Comparison of ENCODE assay signal across 1 cellular context in genomic region chr15:96351801-96352593, GRCh38.
TF ChIP-seq lines count a peak whose summit lies in the region.

No MANE protein-coding gene starts in this region.

TF ChIP-seq in HepG2, 621 proteins besides CTCF, POLR2A, EP300 and RAD21 (continued from another document):
- peak; percentile 77; the same call in 1 of the 2 replicates for TF ChIP-seq ZBTB4 (CRISPR knock-in tag; IDR thresholded peaks at IDR 0.05; ENCODE audit: borderline replicate concordance)
- TF ChIP-seq JUN (CRISPR knock-in tag; IDR thresholded peaks at IDR 0.05), result no peak
- TF ChIP-seq TAF1 (CRISPR knock-in tag; IDR thresholded peaks at IDR 0.05), result no peak
- TF ChIP-seq GATAD1 (CRISPR knock-in tag; IDR thresholded peaks at IDR 0.05), result no peak
- TF ChIP-seq POGZ (CRISPR knock-in tag; IDR thresholded peaks at IDR 0.05), result peak; percentile 24; the same call in 1 of the 2 replicates
- no peak for TF ChIP-seq MIER3 (CRISPR knock-in tag; IDR thresholded peaks at IDR 0.05; ENCODE audit: borderline replicate concordance)
- TF ChIP-seq NFIC (IDR thresholded peaks at IDR 0.05; ENCODE audit: low read length), result no peak
- TF ChIP-seq ZNF556 (CRISPR knock-in tag; IDR thresholded peaks at IDR 0.05; ENCODE audit: borderline replicate concordance), result no peak
- TF ChIP-seq ZBTB38 (CRISPR knock-in tag; IDR thresholded peaks at IDR 0.05), result peak; percentile 94
- no peak for TF ChIP-seq THAP7 (CRISPR knock-in tag; IDR thresholded peaks at IDR 0.05)
- no peak for TF ChIP-seq HDAC1 (CRISPR knock-in tag; IDR thresholded peaks at IDR 0.05)
- no peak for TF ChIP-seq JARID2 (CRISPR knock-in tag; IDR thresholded peaks at IDR 0.05; ENCODE audit: insufficient replicate concordance)
- TF ChIP-seq NAIF1 (CRISPR knock-in tag; IDR thresholded peaks at IDR 0.05; ENCODE audit: borderline replicate concordance), result no peak
- no peak for TF ChIP-seq ZNF709 (CRISPR knock-in tag; IDR thresholded peaks at IDR 0.05)
- TF ChIP-seq CBX5 (CRISPR knock-in tag; IDR thresholded peaks at IDR 0.05; ENCODE audit: borderline replicate concordance), result no peak
- no peak for TF ChIP-seq IKZF1 (IDR thresholded peaks at IDR 0.05)
- peak; percentile 89 for TF ChIP-seq ZBTB33 (CRISPR knock-in tag; IDR thresholded peaks at IDR 0.05)
- no peak for TF ChIP-seq ZBTB46 (CRISPR knock-in tag; IDR thresholded peaks at IDR 0.05; ENCODE audit: borderline replicate concordance)
- 0 out of 2 replicates have a peak, but pooled peaks have one; percentile 11 for TF ChIP-seq ARID5B (CRISPR knock-in tag; IDR thresholded peaks at IDR 0.05)
- TF ChIP-seq SAFB2 (CRISPR knock-in tag; IDR thresholded peaks at IDR 0.05; ENCODE audit: borderline replicate concordance, low read depth), result no peak
- TF ChIP-seq NR2F6 (IDR thresholded peaks at IDR 0.05), result no peak
- TF ChIP-seq NR2F6 (CRISPR knock-in tag; IDR thresholded peaks at IDR 0.05), result peak; percentile 28; the same call in 1 of the 2 replicates
- no peak for TF ChIP-seq ARNT (IDR thresholded peaks at IDR 0.05)
- TF ChIP-seq ZNF687 (CRISPR knock-in tag; IDR thresholded peaks at IDR 0.05), result peak; percentile 50
- no peak for TF ChIP-seq CC2D1A (CRISPR knock-in tag; IDR thresholded peaks at IDR 0.05)
- peak; percentile 13; the same call in 1 of the 2 replicates for TF ChIP-seq SALL1 (CRISPR knock-in tag; IDR thresholded peaks at IDR 0.05)
- TF ChIP-seq AHDC1 (CRISPR knock-in tag; IDR thresholded peaks at IDR 0.05; ENCODE audit: borderline replicate concordance), result no peak
- TF ChIP-seq MEIS1 (CRISPR knock-in tag; IDR thresholded peaks at IDR 0.05; ENCODE audit: borderline replicate concordance), result no peak
- TF ChIP-seq ZNF205 (CRISPR knock-in tag; IDR thresholded peaks at IDR 0.05), result no peak
- peak; percentile 57 for TF ChIP-seq ZMYM4 (CRISPR knock-in tag; IDR thresholded peaks at IDR 0.05)
- TF ChIP-seq MBD4 (IDR thresholded peaks at IDR 0.05; ENCODE audit: borderline replicate concordance, low read length), result no peak
